ENCODE assay signal across 8 cellular contexts in genomic region chr19:56477429-56478338, GRCh38. TPM values are rescaled to one million over a fixed set of nuclear protein-coding genes. Genes with fewer than 3 reads are reported as not detected.
DNase-seq lines count a peak whose midpoint lies in the region; ATAC-seq and TF ChIP-seq lines count a peak whose summit lies in the region.

No MANE protein-coding gene starts in this region.

- DNase-seq in HK-2 (ENCODE audit: unreplicated experiment) = peak; percentile 97
- peak; percentile 71 to 89 (median 80) for DNase-seq in body of pancreas
- peak; percentile 73 to 100 (median 92) for DNase-seq in hypothalamus (lab: John Stamatoyannopoulos, UW)
- peak; percentile 94 for DNase-seq in sciatic nerve (ENCODE audit: low spot score)
- no peak for DNase-seq in KBM-7
- no peak for DNase-seq in NCI-H1105 treated with DMSO at 0.1 percent for 48 hours (lab: John Stamatoyannopoulos, UW)

- no peaks in the 10 kb centered on the region for H3K27me3 ChIP-seq in body of pancreas

- TF ChIP-seq POLR2A in body of pancreas (IDR thresholded peaks at IDR 0.05) = peak in 2 of 3 donors; percentile 57 to 63

- ATAC-seq in body of pancreas = peak; percentile 85
- peak; percentile 98 for ATAC-seq in sciatic nerve
- no peak for ATAC-seq in HG03045 (IDR thresholded peaks at IDR 0.05; ENCODE audit: unreplicated experiment)

- H3K36me3 Mint-ChIP-seq in T-helper 1 cell treated with Interleukin-12 subunit alpha and Interleukin-12 subunit beta and Interleukin-4 antibody, amounts not matched to agents 30 μg/mL and 1 μg/mL, for 36 hours (ENCODE audit: low read depth) = no peaks in the 10 kb centered on the region

- in situ Hi-C loops in KBM-7 (cut with MboI; ENCODE audit: low pct_unique_long_range_greater_than_20kb, low sequenced_read_pairs) = no loop called here

- WGBS in body of pancreas, 2 donors = 0 to 1% methylated on average over 11 to 77 of the region's 80 CpGs

- peaks cover 5% of the 10 kb centered on the region for H3K4me1 ChIP-seq in body of pancreas

- no peaks in the 10 kb centered on the region for H3K36me3 ChIP-seq in body of pancreas (replicated peaks in 1 of 2; ENCODE audit: insufficient read depth in 1 of 2, low read depth in 2 of 2)

- peak overlapping the region; percentile 8 to 31 for H3K4me3 ChIP-seq in body of pancreas

- peaks cover 74% of the 10 kb centered on the region for H3K9me3 Mint-ChIP-seq in T-helper 1 cell treated with Interleukin-12 subunit alpha and Interleukin-12 subunit beta and Interleukin-4 antibody, amounts not matched to agents 30 μg/mL and 1 μg/mL, for 36 hours

- intact Hi-C loops in body of pancreas (cut with DNase I) (no loop called here), sciatic nerve (cut with DNase I) (no loop called here)

- H3K4me1 Mint-ChIP-seq in T-helper 1 cell treated with Interleukin-12 subunit alpha and Interleukin-12 subunit beta and Interleukin-4 antibody, amounts not matched to agents 30 μg/mL and 1 μg/mL, for 36 hours (ENCODE audit: low read depth) = peaks cover 1% of the 10 kb centered on the region

- peak overlapping the region; percentile 52 for H3K27ac Mint-ChIP-seq in T-helper 1 cell treated with Interleukin-12 subunit alpha and Interleukin-12 subunit beta and Interleukin-4 antibody, amounts not matched to agents 30 μg/mL and 1 μg/mL, for 36 hours

- H3K9me3 ChIP-seq in body of pancreas = peaks cover 0 to 35% (median 0%) of the 10 kb centered on the region in 3 donors

- H3K27ac ChIP-seq in body of pancreas = peak overlapping the region; percentile 32 to 82 (median 66)

- peaks cover 4% of the 10 kb centered on the region for H3K27me3 Mint-ChIP-seq in T-helper 1 cell treated with Interleukin-12 subunit alpha and Interleukin-12 subunit beta and Interleukin-4 antibody, amounts not matched to agents 30 μg/mL and 1 μg/mL, for 36 hours (ENCODE audit: low read depth)

- no peak for TF ChIP-seq CTCF in body of pancreas (IDR thresholded peaks at IDR 0.05)

- peak overlapping the region; percentile 66 for H3K4me3 Mint-ChIP-seq in T-helper 1 cell treated with Interleukin-12 subunit alpha and Interleukin-12 subunit beta and Interleukin-4 antibody, amounts not matched to agents 30 μg/mL and 1 μg/mL, for 36 hours

RNA-seq across cellular contexts. Expression of gene ZNF667, which starts 0.5 kb away (rescaled TPM):
- total RNA-seq in body of pancreas (1 to 10 TPM; 1.3 to 2.0 TPM), sciatic nerve (12.3 TPM)

RNA-seq across cellular contexts. Expression of gene ZNF471, which starts 30.0 kb away (rescaled TPM):
- total RNA-seq in body of pancreas = 1 to 10 TPM; 1.6 to 4.2 TPM
- 22.2 TPM for total RNA-seq in sciatic nerve

Comparison
In these comparisons a context has a peak if more than half of its experiments do, and no peak if none do; other contexts are left out.
1. DNase-seq: peak in HK-2 (single experiment), body of pancreas (4 of 4), hypothalamus (51 of 51) and sciatic nerve (single experiment); none in KBM-7 (single experiment) and NCI-H1105 treated with DMSO at 0.1 percent for 48 hours (single experiment).